ENCODE assay signal across 19 cellular contexts in the genomic region with DNA sequence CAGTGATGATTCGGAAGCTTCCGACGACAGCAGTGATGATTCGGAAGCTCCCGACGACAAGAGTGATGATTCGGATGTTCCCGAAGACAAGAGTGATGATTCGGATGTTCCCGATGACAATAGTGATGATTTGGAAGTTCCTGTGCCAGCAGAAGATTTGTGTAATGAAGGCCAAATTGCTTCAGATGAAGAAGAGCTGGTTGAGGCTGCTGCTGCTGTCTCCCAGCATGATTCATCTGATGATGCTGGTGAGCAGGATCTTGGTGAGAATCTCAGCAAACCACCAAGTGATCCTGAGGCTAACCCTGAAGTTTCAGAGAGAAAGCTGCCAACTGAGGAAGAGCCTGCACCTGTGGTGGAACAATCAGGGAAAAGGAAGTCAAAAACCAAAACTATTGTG. TPM values are rescaled to one million over a fixed set of nuclear protein-coding genes. Genes with fewer than 3 reads are reported as not detected.
DNase-seq lines count a peak whose midpoint lies in the region; ATAC-seq and TF ChIP-seq lines count a peak whose summit lies in the region.
"Had no signal": no experiment of that assay in that cellular context is flagged by ENCODE, and none has a peak within 500 bp of the region (broad histone marks: within the 10 kb centered on the region; RNA-seq: fewer than 3 reads in every experiment).

No MANE protein-coding gene starts in this region.

- intact Hi-C loops in activated T-helper 2 cell treated with anti-CD3 and anti-CD28 coated beads, Interferon-gamma antibody, Interleukin-2, Interleukin-4, amounts not matched to agents 10 μg/mL and 5 μg/mL and 100 μg/mL, durations not matched to agents 14 hours and 24 hours and 36 hours (cut with micrococcal nuclease): no loop called here

- H2AFZ ChIP-seq in GM23248: no peak overlapping the region

- H3K4me1 Mint-ChIP-seq in activated T-helper 2 cell treated with anti-CD3 and anti-CD28 coated beads, Interferon-gamma antibody, Interleukin-2, Interleukin-4, amounts not matched to agents 10 μg/mL and 5 μg/mL and 100 μg/mL, durations not matched to agents 14 hours and 24 hours and 36 hours (ENCODE audit: low read depth): peaks cover 38% of the 10 kb centered on the region
- H3K4me1 Mint-ChIP-seq: brain had no signal

- TF ChIP-seq CTCF in AG09309 (IDR thresholded peaks at IDR 0.05; ENCODE audit: control insufficient read depth, insufficient read depth, low read depth, low read length, missing control alignments): no peak

- H3K4me1 ChIP-seq in GM23248 (ENCODE audit: insufficient read depth): no peaks in the 10 kb centered on the region
- H3K4me1 ChIP-seq: tibial artery had no signal

- peak overlapping the region; percentile 43 for H3K27ac ChIP-seq in GM23248
- H3K27ac ChIP-seq: HL-60, tibial artery had no signal

- no peak for ATAC-seq in GM19397 (IDR thresholded peaks at IDR 0.05; ENCODE audit: unreplicated experiment)
- ATAC-seq: activated CD4-positive, CD25-positive, alpha-beta regulatory T cell treated with anti-CD3 and anti-CD28 coated beads, Interleukin-2, amount 50 U/mL, for 24 hours; K562 had no signal

- H3K27me3 ChIP-seq in GM23248 (replicated peaks; ENCODE audit: insufficient read depth): no peaks in the 10 kb centered on the region
- H3K27me3 ChIP-seq: tibial artery had no signal

- 73 to 79% methylated on average over 9 to 10 of the region's 10 CpGs for WGBS in GM23248 (ENCODE audit: low coverage in 1 of 2, low lambda C conversion rate in 2 of 2, missing lambda C conversion rate in 2 of 2), 2 experiments

- H3K9me3 Mint-ChIP-seq in activated T-helper 2 cell treated with anti-CD3 and anti-CD28 coated beads, Interferon-gamma antibody, Interleukin-2, Interleukin-4, amounts not matched to agents 10 μg/mL and 5 μg/mL and 100 μg/mL, durations not matched to agents 14 hours and 24 hours and 36 hours: peaks cover 15% of the 10 kb centered on the region
- H3K9me3 Mint-ChIP-seq: dendritic cell treated with granulocyte-macrophage colony-stimulating factor and Interleukin-4, amounts not matched to agents 40 ng/mL and 50 ng/mL, for 4 days had no signal

- no peaks in the 10 kb centered on the region for H3K27me3 Mint-ChIP-seq in activated T-helper 2 cell treated with anti-CD3 and anti-CD28 coated beads, Interferon-gamma antibody, Interleukin-2, Interleukin-4, amounts not matched to agents 10 μg/mL and 5 μg/mL and 100 μg/mL, durations not matched to agents 14 hours and 24 hours and 36 hours (ENCODE audit: low read depth)
- H3K27me3 Mint-ChIP-seq: brain; dendritic cell treated with granulocyte-macrophage colony-stimulating factor and Interleukin-4, amounts not matched to agents 40 ng/mL and 50 ng/mL, for 4 days had no signal

- H3K36me3 ChIP-seq in GM23248 (ENCODE audit: low read depth): peaks cover 40% of the 10 kb centered on the region

- peaks cover 31% of the 10 kb centered on the region for H3F3A ChIP-seq in GM23248 (ENCODE audit: insufficient read depth)

- H3K36me3 Mint-ChIP-seq in activated T-helper 2 cell treated with anti-CD3 and anti-CD28 coated beads, Interferon-gamma antibody, Interleukin-2, Interleukin-4, amounts not matched to agents 10 μg/mL and 5 μg/mL and 100 μg/mL, durations not matched to agents 14 hours and 24 hours and 36 hours (ENCODE audit: low read depth): peaks cover 80% of the 10 kb centered on the region

- H3K9ac ChIP-seq in GM23248: no peak overlapping the region

- H3K4me3 ChIP-seq in AG09309 (ENCODE audit: control insufficient read depth, low read depth, low read length) (no peak overlapping the region), GM23248 (no peak overlapping the region)
- H3K4me3 ChIP-seq: K562, tibial artery had no signal

- peak; percentile 13 for DNase-seq in AG09309 (ENCODE audit: low read depth)
- DNase-seq in GM23248: peak; percentile 46
- no peak for DNase-seq in activated T-helper 2 cell treated with anti-CD3 and anti-CD28 coated beads, Interferon-gamma antibody, Interleukin-2, Interleukin-4, amounts not matched to agents 10 μg/mL and 5 μg/mL and 100 μg/mL, durations not matched to agents 14 hours and 24 hours and 36 hours (ENCODE audit: low spot score)
- peak; percentile 73 for DNase-seq in iris pigment epithelial cell (ENCODE audit: low read depth)
- DNase-seq in LoVo (ENCODE audit: low spot score): no peak
- DNase-seq in superior temporal gyrus (ENCODE audit: extremely low spot score): no peak
- DNase-seq in HuH-7.5 (ENCODE audit: low spot score): no peak
- DNase-seq: MV-4-11, NCI-H1930, T-helper 9 cell, tibial artery had no signal

- in situ Hi-C loops in GM23248 (cut with MboI): no loop called here

- no peak overlapping the region for H3K4me2 ChIP-seq in GM23248 (ENCODE audit: unreplicated experiment)

- H4K20me1 ChIP-seq in GM23248 (ENCODE audit: insufficient read depth): no peaks in the 10 kb centered on the region

- H3K4me3 Mint-ChIP-seq in activated T-helper 2 cell treated with anti-CD3 and anti-CD28 coated beads, Interferon-gamma antibody, Interleukin-2, Interleukin-4, amounts not matched to agents 10 μg/mL and 5 μg/mL and 100 μg/mL, durations not matched to agents 14 hours and 24 hours and 36 hours (ENCODE audit: low read depth): no peak overlapping the region
- H3K4me3 Mint-ChIP-seq: brain; dendritic cell treated with granulocyte-macrophage colony-stimulating factor and Interleukin-4, amounts not matched to agents 40 ng/mL and 50 ng/mL, for 4 days had no signal

- peak overlapping the region; percentile 12 for H3K27ac Mint-ChIP-seq in activated T-helper 2 cell treated with anti-CD3 and anti-CD28 coated beads, Interferon-gamma antibody, Interleukin-2, Interleukin-4, amounts not matched to agents 10 μg/mL and 5 μg/mL and 100 μg/mL, durations not matched to agents 14 hours and 24 hours and 36 hours
- H3K27ac Mint-ChIP-seq: dendritic cell treated with granulocyte-macrophage colony-stimulating factor and Interleukin-4, amounts not matched to agents 40 ng/mL and 50 ng/mL, for 4 days had no signal

- peaks cover 11% of the 10 kb centered on the region; the same call in 1 of the 2 replicates for H3K79me2 ChIP-seq in GM23248 (ENCODE audit: insufficient read depth)

- H3K9me3 ChIP-seq in GM23248 (ENCODE audit: low read depth): no peaks in the 10 kb centered on the region
- H3K9me3 ChIP-seq: tibial artery had no signal

- no peaks in the 10 kb centered on the region for H3K9me2 ChIP-seq in GM23248 (ENCODE audit: insufficient read depth)

RNA-seq across cellular contexts. Expression of a gene that starts 14.2 kb away (rescaled TPM):
- total RNA-seq in GM23248 (2014; rRNA removed; shearing (Covaris generic)): not detected in 2 replicates
- not detected in 2 replicates for polyA plus RNA-seq in GM23248 (2016; fragmentation: Nextera tagmentation; extraction: Ambion mirVana)
- total RNA-seq in activated T-helper 2 cell treated with anti-CD3 and anti-CD28 coated beads, Interferon-gamma antibody, Interleukin-2, Interleukin-4, amounts not matched to agents 10 μg/mL and 5 μg/mL and 100 μg/mL, durations not matched to agents 14 hours and 24 hours and 36 hours: 11.1 and 11.4 TPM in 2 replicates
- total RNA-seq: K562, renal cortical epithelial cell, SK-MEL-5 had no signal
- polyA plus RNA-seq: K562 had no signal

RNA-seq across cellular contexts. Expression of a gene that starts 25.9 kb away (rescaled TPM):
- total RNA-seq in GM23248 (2014; rRNA removed; shearing (Covaris generic)): 2.2 and 2.5 TPM in 2 replicates
- 0.99 and 1.5 TPM in 2 replicates for polyA plus RNA-seq in GM23248 (2016; fragmentation: Nextera tagmentation; extraction: Ambion mirVana)
- total RNA-seq in activated T-helper 2 cell treated with anti-CD3 and anti-CD28 coated beads, Interferon-gamma antibody, Interleukin-2, Interleukin-4, amounts not matched to agents 10 μg/mL and 5 μg/mL and 100 μg/mL, durations not matched to agents 14 hours and 24 hours and 36 hours: 3.4 and 3.5 TPM in 2 replicates

Comparison
In these comparisons a context has a peak if more than half of its experiments do, and no peak if none do; other contexts are left out.
1. DNase-seq: peak in AG09309 (single experiment), GM23248 (single experiment) and iris pigment epithelial cell (single experiment); none in activated T-helper 2 cell treated with anti-CD3 and anti-CD28 coated beads, Interferon-gamma antibody, Interleukin-2, Interleukin-4, amounts not matched to agents 10 μg/mL and 5 μg/mL and 100 μg/mL, durations not matched to agents 14 hours and 24 hours and 36 hours (single experiment), LoVo (single experiment), superior temporal gyrus (single experiment) and HuH-7.5 (single experiment).
2. RNA of a gene that starts 14.2 kb away (total RNA-seq): 11.1 to 11.4 TPM in activated T-helper 2 cell treated with anti-CD3 and anti-CD28 coated beads, Interferon-gamma antibody, Interleukin-2, Interleukin-4, amounts not matched to agents 10 μg/mL and 5 μg/mL and 100 μg/mL, durations not matched to agents 14 hours and 24 hours and 36 hours; not detected in GM23248; every median in the first group is over 10 times any median in the second.